Comparison of ENCODE assay signal across 8 cellular contexts in genomic region chr19:680287-681028, GRCh38. TPM values are rescaled to one million over a fixed set of nuclear protein-coding genes. Genes with fewer than 3 reads are reported as not detected.
A peak's percentile ranks its signal among the peaks of the same experiment; 100 is the strongest.
DNase-seq lines count a peak whose midpoint lies in the region; ATAC-seq and TF ChIP-seq lines count a peak whose summit lies in the region.

No MANE protein-coding gene starts in this region.

- H3K36me3 Mint-ChIP-seq in activated T-cell treated with anti-CD3 and anti-CD28 coated beads, Interleukin-2, amount 50 U/mL, for 72 hours (ENCODE audit: insufficient read depth in 2 of 2) = no peaks in the 10 kb centered on the region
- no peaks in the 10 kb centered on the region for H3K36me3 Mint-ChIP-seq in naive thymus-derived CD8-positive, alpha-beta T cell
- peaks cover 0 to 1% of the 10 kb centered on the region in 2 donors for H3K36me3 Mint-ChIP-seq in stimulated activated naive B cell treated with anti-CD40 and anti-IgM and Interleukin-4, amounts not matched to agents 10 μg/mL and 1 μg/mL and 100 μg/mL, for 72 hours

- peak overlapping the region; percentile 78 for H3K9ac ChIP-seq in KMS-11

- peak; percentile 99 for DNase-seq in activated T-cell treated with anti-CD3 and anti-CD28 coated beads, Interleukin-2, amount 50 U/mL, for 72 hours
- DNase-seq in fibroblast of gingiva (ENCODE audit: low read depth) = peak; percentile 99
- DNase-seq in naive thymus-derived CD8-positive, alpha-beta T cell = peak; percentile 97 to 100 (median 100)
- DNase-seq in stimulated activated naive B cell treated with anti-CD40 and anti-IgM and Interleukin-4, amounts not matched to agents 10 μg/mL and 1 μg/mL and 100 μg/mL, for 72 hours = peak; percentile 95

- H4K20me1 ChIP-seq in DOHH2 (ENCODE audit: control insufficient read depth, insufficient read depth, low read depth, low read length) (no peaks in the 10 kb centered on the region; the same call in 1 of the 2 replicates), KMS-11 (ENCODE audit: insufficient read depth) (no peaks in the 10 kb centered on the region)

- no peaks in the 10 kb centered on the region for H3K4me1 Mint-ChIP-seq in activated T-cell treated with anti-CD3 and anti-CD28 coated beads, Interleukin-2, amount 50 U/mL, for 72 hours (ENCODE audit: low read depth)
- peaks cover 0 to 15% (median 5%) of the 10 kb centered on the region in 4 donors for H3K4me1 Mint-ChIP-seq in naive thymus-derived CD8-positive, alpha-beta T cell
- H3K4me1 Mint-ChIP-seq in stimulated activated naive B cell treated with anti-CD40 and anti-IgM and Interleukin-4, amounts not matched to agents 10 μg/mL and 1 μg/mL and 100 μg/mL, for 72 hours = peaks cover 7 to 14% of the 10 kb centered on the region in 2 donors

- H3K27ac Mint-ChIP-seq in activated T-cell treated with anti-CD3 and anti-CD28 coated beads, Interleukin-2, amount 50 U/mL, for 72 hours = peak overlapping the region; percentile 99
- H3K27ac Mint-ChIP-seq in naive thymus-derived CD8-positive, alpha-beta T cell = peak overlapping the region; percentile 86 to 99 (median 98)
- H3K27ac Mint-ChIP-seq in stimulated activated naive B cell treated with anti-CD40 and anti-IgM and Interleukin-4, amounts not matched to agents 10 μg/mL and 1 μg/mL and 100 μg/mL, for 72 hours = peak overlapping the region; percentile 97

- H3K9me3 Mint-ChIP-seq in activated T-cell treated with anti-CD3 and anti-CD28 coated beads, Interleukin-2, amount 50 U/mL, for 72 hours = no peaks in the 10 kb centered on the region
- H3K9me3 Mint-ChIP-seq in naive thymus-derived CD8-positive, alpha-beta T cell = no peaks in the 10 kb centered on the region
- H3K9me3 Mint-ChIP-seq in stimulated activated naive B cell treated with anti-CD40 and anti-IgM and Interleukin-4, amounts not matched to agents 10 μg/mL and 1 μg/mL and 100 μg/mL, for 72 hours = no peaks in the 10 kb centered on the region

- H3F3A ChIP-seq in DOHH2 (ENCODE audit: control insufficient read depth, insufficient read depth) = 0 out of 2 replicates have a peak, but pooled peaks cover 4% of the 10 kb centered on the region

- ATAC-seq in GM21786 (IDR thresholded peaks at IDR 0.05; ENCODE audit: unreplicated experiment) = peak; percentile 72
- peak; percentile 83 to 84 for ATAC-seq in activated T-cell treated with anti-CD3 and anti-CD28 coated beads, Interleukin-2, amount 50 U/mL, for 72 hours (replicated peaks in 1 of 2)
- ATAC-seq in naive thymus-derived CD8-positive, alpha-beta T cell = peak; percentile 79 to 80
- peak; percentile 84 to 85 for ATAC-seq in stimulated activated naive B cell treated with anti-CD40 and anti-IgM and Interleukin-4, amounts not matched to agents 10 μg/mL and 1 μg/mL and 100 μg/mL, for 72 hours (replicated peaks)

- no peaks in the 10 kb centered on the region for H3K9me2 ChIP-seq in DOHH2 (replicated peaks; ENCODE audit: control insufficient read depth, low read length)

- H3K27ac ChIP-seq in DOHH2 (ENCODE audit: low read depth, low read length) (peak overlapping the region; percentile 56), KMS-11 (peak overlapping the region; percentile 63)

- peak overlapping the region; percentile 79 to 90 for H3K4me3 Mint-ChIP-seq in activated T-cell treated with anti-CD3 and anti-CD28 coated beads, Interleukin-2, amount 50 U/mL, for 72 hours
- H3K4me3 Mint-ChIP-seq in naive thymus-derived CD8-positive, alpha-beta T cell = peak overlapping the region; percentile 75 to 99 (median 96)
- peak overlapping the region; percentile 89 to 90 for H3K4me3 Mint-ChIP-seq in stimulated activated naive B cell treated with anti-CD40 and anti-IgM and Interleukin-4, amounts not matched to agents 10 μg/mL and 1 μg/mL and 100 μg/mL, for 72 hours

- peaks cover 4% of the 10 kb centered on the region for H3K27me3 ChIP-seq in DOHH2 (ENCODE audit: control insufficient read depth, low read length)
- H3K27me3 ChIP-seq in KMS-11 (ENCODE audit: insufficient read depth, low read depth) = peaks cover 20% of the 10 kb centered on the region

- H3K27me3 Mint-ChIP-seq in activated T-cell treated with anti-CD3 and anti-CD28 coated beads, Interleukin-2, amount 50 U/mL, for 72 hours (ENCODE audit: low read depth) = no peaks in the 10 kb centered on the region
- H3K27me3 Mint-ChIP-seq in naive thymus-derived CD8-positive, alpha-beta T cell = peaks cover under 1 to 8% (median 1%) of the 10 kb centered on the region in 5 donors
- H3K27me3 Mint-ChIP-seq in stimulated activated naive B cell treated with anti-CD40 and anti-IgM and Interleukin-4, amounts not matched to agents 10 μg/mL and 1 μg/mL and 100 μg/mL, for 72 hours = peaks cover under 1 to 5% of the 10 kb centered on the region in 2 donors

- H3K4me1 ChIP-seq in DOHH2 (ENCODE audit: control insufficient read depth, low read length) = peaks cover 17% of the 10 kb centered on the region
- peaks cover 10% of the 10 kb centered on the region for H3K4me1 ChIP-seq in KMS-11 (ENCODE audit: low read depth, poor library complexity, severe bottlenecking)

- H3K4me2 ChIP-seq in DOHH2 (ENCODE audit: low read length) = peak overlapping the region; percentile 91
- H3K4me2 ChIP-seq in KMS-11 = peak overlapping the region; percentile 29; the same call in 1 of the 2 replicates

- TF ChIP-seq CTCF in DOHH2 (IDR thresholded peaks at IDR 0.05; ENCODE audit: low read depth, low read length, poor library complexity, severe bottlenecking) (peak; percentile 56), KMS-11 (conservative IDR thresholded peaks at IDR 0.05; ENCODE audit: low read depth, low read length) (peak; percentile 39)

- POLR2A ChIA-PET in naive thymus-derived CD8-positive, alpha-beta T cell (lab: Charles Lee) = interaction anchor here (0.6 to 2.0 kb wide), 7 partner anchors 17 to 174 kb away, joined by 4 to 15 read pairs (median 4); partner anchors contain the start of gene RNF126

- no peaks in the 10 kb centered on the region for H3K9me3 ChIP-seq in DOHH2 (ENCODE audit: control insufficient read depth, insufficient read depth, low read length)

- H3K79me2 ChIP-seq in DOHH2 (ENCODE audit: control insufficient read depth, low read length) (peaks cover 5% of the 10 kb centered on the region; the same call in 1 of the 2 replicates), KMS-11 (ENCODE audit: insufficient read depth, low read depth) (no peaks in the 10 kb centered on the region)

- H2AFZ ChIP-seq in KMS-11 (ENCODE audit: low read depth) = peak overlapping the region; percentile 57

- H3K36me3 ChIP-seq in DOHH2 (ENCODE audit: control insufficient read depth, low read length) = no peaks in the 10 kb centered on the region
- H3K36me3 ChIP-seq in KMS-11 (ENCODE audit: insufficient read depth) = no peaks in the 10 kb centered on the region

- H3K4me3 ChIP-seq in DOHH2 (ENCODE audit: low read length) (peak overlapping the region; percentile 91), KMS-11 (IDR thresholded peaks at IDR 0.05; ENCODE audit: insufficient read depth, low read depth, low read length) (no peak overlapping the region)

TF ChIP-seq in PFSK-1, 5 proteins besides CTCF, POLR2A, EP300 and RAD21:
- TF ChIP-seq FOXP2 (optimal IDR thresholded peaks at IDR 0.05; ENCODE audit: borderline replicate concordance, extremely low read depth, extremely low read length, insufficient read depth) = peak; percentile 87
- TF ChIP-seq TAF1 (IDR thresholded peaks at IDR 0.05; ENCODE audit: borderline replicate concordance, insufficient read depth, low read length) = 0 out of 2 replicates have a peak, but pooled peaks have one; percentile 57
- TF ChIP-seq SIN3A (IDR thresholded peaks at IDR 0.05; ENCODE audit: borderline replicate concordance, insufficient read depth, low read length) = no peak
- no peak for TF ChIP-seq POLR2AphosphoS5 (IDR thresholded peaks at IDR 0.05; ENCODE audit: low read depth, low read length)

RNA-seq across cellular contexts. Expression of gene FSTL3, which starts 4.3 kb away (rescaled TPM):
- 29.8 TPM for polyA plus RNA-seq in PFSK-1 (2012; ENCODE audit: insufficient read length, low read depth)
- 10 to 100 TPM; 10.0 to 11.4 TPM for total RNA-seq in activated T-cell treated with anti-CD3 and anti-CD28 coated beads, Interleukin-2, amount 50 U/mL, for 72 hours
- 1 to 10 TPM; 3.0 to 4.2 TPM for total RNA-seq in naive thymus-derived CD8-positive, alpha-beta T cell
- 1 to 10 TPM; 2.4 to 3.2 (median 2.8) TPM for polyA plus RNA-seq in naive thymus-derived CD8-positive, alpha-beta T cell

RNA-seq across cellular contexts. Expression of gene PRSS57, which starts 14.8 kb away (rescaled TPM):
- not detected for polyA plus RNA-seq in PFSK-1 (2012; ENCODE audit: insufficient read length, low read depth)
- under 1 TPM in 1 of 2 donors, not detected in 1; 0.22 TPM for total RNA-seq in activated T-cell treated with anti-CD3 and anti-CD28 coated beads, Interleukin-2, amount 50 U/mL, for 72 hours
- not detected for total RNA-seq in naive thymus-derived CD8-positive, alpha-beta T cell
- polyA plus RNA-seq in naive thymus-derived CD8-positive, alpha-beta T cell = 1 to 10 TPM in 1 of 3 donors, not detected in 2; 1.2 TPM

RNA-seq across cellular contexts. Expression of gene RNF126, which starts 17.4 kb away (rescaled TPM):
- 151 TPM for polyA plus RNA-seq in PFSK-1 (2012; ENCODE audit: insufficient read length, low read depth)
- 10 to 100 TPM; 72.8 to 91.8 TPM for total RNA-seq in activated T-cell treated with anti-CD3 and anti-CD28 coated beads, Interleukin-2, amount 50 U/mL, for 72 hours
- total RNA-seq in naive thymus-derived CD8-positive, alpha-beta T cell = 100 to 1,000 TPM; 122 to 125 TPM
- polyA plus RNA-seq in naive thymus-derived CD8-positive, alpha-beta T cell = 10 to 100 TPM; 56.2 to 70.7 (median 61.0) TPM

RNA-seq across cellular contexts. Expression of gene PALM, which starts 28.3 kb away (rescaled TPM):
- polyA plus RNA-seq in PFSK-1 (2012; ENCODE audit: insufficient read length, low read depth) = 33.1 TPM
- 1 to 10 TPM in 1 of 2 donors, under 1 TPM in 1; 0.72 to 2.0 TPM for total RNA-seq in activated T-cell treated with anti-CD3 and anti-CD28 coated beads, Interleukin-2, amount 50 U/mL, for 72 hours
- total RNA-seq in naive thymus-derived CD8-positive, alpha-beta T cell = not detected
- not detected for polyA plus RNA-seq in naive thymus-derived CD8-positive, alpha-beta T cell

RNA-seq across cellular contexts. Expression of gene FGF22, which starts 40.8 kb away (rescaled TPM):
- polyA plus RNA-seq in PFSK-1 (2012; ENCODE audit: insufficient read length, low read depth) = 1.0 TPM
- total RNA-seq in activated T-cell treated with anti-CD3 and anti-CD28 coated beads, Interleukin-2, amount 50 U/mL, for 72 hours = not detected
- 1 to 10 TPM; 2.4 to 2.6 TPM for total RNA-seq in naive thymus-derived CD8-positive, alpha-beta T cell
- not detected for polyA plus RNA-seq in naive thymus-derived CD8-positive, alpha-beta T cell
